ENCODE assay signal across 1 cellular context in genomic region chr5:67190443-67190842, GRCh38.
TF ChIP-seq lines count a peak whose summit lies in the region.

No MANE protein-coding gene starts in this region.

TF ChIP-seq in H1, 55 proteins besides CTCF, POLR2A, EP300 and RAD21 (continued from another document):
- TF ChIP-seq RNF2 (IDR thresholded peaks at IDR 0.05; ENCODE audit: borderline replicate concordance, low read depth, low read length, missing control alignments, poor library complexity, severe bottlenecking) (no peak), ATF2 (IDR thresholded peaks at IDR 0.05; ENCODE audit: low read length) (no peak), EGR1 (IDR thresholded peaks at IDR 0.05; ENCODE audit: borderline replicate concordance, low read depth, low read length) (no peak), RFX5 (IDR thresholded peaks at IDR 0.05; ENCODE audit: borderline replicate concordance, low read depth, low read length) (no peak), SP2 (IDR thresholded peaks at IDR 0.05; ENCODE audit: low read length) (no peak), POLR2AphosphoS5 (IDR thresholded peaks at IDR 0.05; ENCODE audit: low read depth, low read length) (no peak), JUN (IDR thresholded peaks at IDR 0.05; ENCODE audit: low read depth, low read length) (no peak), HDAC2 (IDR thresholded peaks at IDR 0.05; ENCODE audit: borderline replicate concordance in 1 of 2, low read depth in 2 of 2, low read length in 2 of 2) (no peak), CHD7 (IDR thresholded peaks at IDR 0.05; ENCODE audit: insufficient replicate concordance, low read length) (no peak), ATF3 (IDR thresholded peaks at IDR 0.05; ENCODE audit: insufficient read depth, low read depth, low read length) (no peak)
